In genomic region chr22:32829451-32829851, GRCh38 we compare ENCODE assay signal across 22 cellular contexts. TPM values are rescaled to one million over a fixed set of nuclear protein-coding genes. Genes with fewer than 3 reads are reported as not detected.
DNase-seq lines count a peak whose midpoint lies in the region; ATAC-seq and TF ChIP-seq lines count a peak whose summit lies in the region.
"Had no signal": no experiment of that assay in that cellular context is flagged by ENCODE, and none has a peak within 500 bp of the region (broad histone marks: within the 10 kb centered on the region; RNA-seq: fewer than 3 reads in every experiment).

No MANE protein-coding gene starts in this region.

- no peak overlapping the region for H3K4me3 Mint-ChIP-seq in activated CD8-positive, alpha-beta T cell treated with anti-CD3 and anti-CD28 coated beads, Interleukin-2, amount 10 ng/mL, durations not matched to agents 7 days and 5 days
- H3K4me3 Mint-ChIP-seq in WTC11: no peak overlapping the region
- H3K4me3 Mint-ChIP-seq: central memory CD8-positive, alpha-beta T cell; natural killer cell had no signal

- H3K9me3 Mint-ChIP-seq in activated CD8-positive, alpha-beta T cell treated with anti-CD3 and anti-CD28 coated beads, Interleukin-2, amount 10 ng/mL, durations not matched to agents 7 days and 5 days (ENCODE audit: insufficient read depth): no peaks in the 10 kb centered on the region
- no peaks in the 10 kb centered on the region for H3K9me3 Mint-ChIP-seq in WTC11
- H3K9me3 Mint-ChIP-seq: central memory CD8-positive, alpha-beta T cell; natural killer cell had no signal

- H3K27ac ChIP-seq in dorsolateral prefrontal cortex: peak overlapping the region in 32 of 59 donors; percentile 1 to 76 (median 58)
- H3K27ac ChIP-seq in psoas muscle: peak overlapping the region; percentile 32
- H3K27ac ChIP-seq in upper lobe of right lung: peak overlapping the region; percentile 55
- H3K27ac ChIP-seq: hepatocyte had no signal

- no peak for TF ChIP-seq CTCF in dorsolateral prefrontal cortex (IDR thresholded peaks at IDR 0.05 in 54 of 56, conservative IDR thresholded peaks at IDR 0.05 in 2 of 56; ENCODE audit: low read depth in 1 of 56, partially characterized antibody in 56 of 56)
- no peak for TF ChIP-seq CTCF in psoas muscle (IDR thresholded peaks at IDR 0.05)
- no peak for TF ChIP-seq CTCF in upper lobe of right lung (IDR thresholded peaks at IDR 0.05)
- no peak for TF ChIP-seq CTCF in WTC11 (IDR thresholded peaks at IDR 0.05)

- peaks cover 6% of the 10 kb centered on the region for H3K4me1 Mint-ChIP-seq in activated CD8-positive, alpha-beta T cell treated with anti-CD3 and anti-CD28 coated beads, Interleukin-2, amount 10 ng/mL, durations not matched to agents 7 days and 5 days (ENCODE audit: low read depth)
- peaks cover 19% of the 10 kb centered on the region for H3K4me1 Mint-ChIP-seq in WTC11
- H3K4me1 Mint-ChIP-seq: central memory CD8-positive, alpha-beta T cell had no signal

- no peaks in the 10 kb centered on the region for H3K27me3 Mint-ChIP-seq in activated CD8-positive, alpha-beta T cell treated with anti-CD3 and anti-CD28 coated beads, Interleukin-2, amount 10 ng/mL, durations not matched to agents 7 days and 5 days (ENCODE audit: low read depth)
- H3K27me3 Mint-ChIP-seq in WTC11 (ENCODE audit: low read depth): no peaks in the 10 kb centered on the region
- H3K27me3 Mint-ChIP-seq: central memory CD8-positive, alpha-beta T cell had no signal

- H3K36me3 Mint-ChIP-seq in activated CD8-positive, alpha-beta T cell treated with anti-CD3 and anti-CD28 coated beads, Interleukin-2, amount 10 ng/mL, durations not matched to agents 7 days and 5 days (ENCODE audit: low read depth): no peaks in the 10 kb centered on the region
- no peaks in the 10 kb centered on the region for H3K36me3 Mint-ChIP-seq in WTC11
- H3K36me3 Mint-ChIP-seq: natural killer cell had no signal

- no peaks in the 10 kb centered on the region for H3K36me3 ChIP-seq in psoas muscle (ENCODE audit: insufficient read depth in 1 of 2, low read depth in 1 of 2)
- peaks cover 55% of the 10 kb centered on the region for H3K36me3 ChIP-seq in upper lobe of right lung
- H3K36me3 ChIP-seq: BE2C had no signal

- CTCF ChIA-PET in activated CD8-positive, alpha-beta T cell treated with anti-CD3 and anti-CD28 coated beads, Interleukin-2, amount 10 ng/mL, durations not matched to agents 7 days and 5 days (lab: Charles Lee): interaction anchor here (1.3 kb wide), 1 partner anchor 33 kb away, joined by 3 read pairs; no protein-coding TSS in a partner anchor
- CTCF ChIA-PET in WTC11 (lab: Charles Lee): interaction anchor here (1.1 to 2.5 kb wide), 2 partner anchors 33 to 297 kb away, joined by 4 to 15 read pairs; no protein-coding TSS in a partner anchor

- no peaks in the 10 kb centered on the region for H3K9me3 ChIP-seq in psoas muscle
- H3K9me3 ChIP-seq in upper lobe of right lung: no peaks in the 10 kb centered on the region
- H3K9me3 ChIP-seq: BE2C, tibial artery had no signal

- peak; percentile 2 for ATAC-seq in left ventricle myocardium superior
- no peak for ATAC-seq in psoas muscle
- ATAC-seq in upper lobe of right lung: peak; percentile 7
- no peak for ATAC-seq in activated CD8-positive, alpha-beta T cell treated with anti-CD3 and anti-CD28 coated beads, Interleukin-2, amount 10 ng/mL, durations not matched to agents 7 days and 5 days
- no peak for ATAC-seq in WTC11
- ATAC-seq: natural killer cell had no signal

- DNase-seq in dorsolateral prefrontal cortex: peak in 1 of 10 donors; percentile 64
- DNase-seq in left ventricle myocardium superior: no peak
- no peak for DNase-seq in psoas muscle
- DNase-seq in upper lobe of right lung: no peak
- no peak for DNase-seq in activated CD4-positive, alpha-beta T cell treated with anti-CD3 and anti-CD28 coated beads for 4 hours
- no peak for DNase-seq in activated CD8-positive, alpha-beta T cell treated with anti-CD3 and anti-CD28 coated beads, Interleukin-2, amount 10 ng/mL, durations not matched to agents 7 days and 5 days
- DNase-seq in WTC11 (ENCODE audit: low spot score): no peak
- DNase-seq: activated CD4-positive, alpha-beta T cell treated with anti-CD3 and anti-CD28 coated beads, Interleukin-2, amount 50 U/mL, for 4 hours; activated gamma-delta T cell treated with Interleukin-2 at 50 U/mL for 16 hours; amniotic stem cell; BE2C; Calu3; effector CD8-positive, alpha-beta T cell; GOT3; natural killer cell; NCI-H69; stimulated activated CD4-positive, alpha-beta T cell treated with anti-CD3 and anti-CD28 coated beads, Interleukin-15, amount 100 ng/mL, for 24 hours; T-helper 1 cell had no signal

- intact Hi-C loops in dorsolateral prefrontal cortex (cut with DNase I) (loop anchor here in 1 of 2 donors (10.0 kb wide), 2 partner anchors 85 to 305 kb away; no protein-coding TSS in a partner anchor), left ventricle myocardium superior (cut with micrococcal nuclease) (no loop called here), psoas muscle (cut with DNase I) (no loop called here), upper lobe of right lung (cut with DNase I) (no loop called here)

- POLR2A ChIA-PET in activated CD8-positive, alpha-beta T cell treated with anti-CD3 and anti-CD28 coated beads, Interleukin-2, amount 10 ng/mL, durations not matched to agents 7 days and 5 days (lab: Charles Lee): interaction anchor here (0.5 kb wide), 1 partner anchor 837 kb away, joined by 4 read pairs; no protein-coding TSS in a partner anchor
- POLR2A ChIA-PET in WTC11 (lab: Charles Lee): no interaction called here

- H3K4me1 ChIP-seq in psoas muscle (peaks cover 24% of the 10 kb centered on the region), upper lobe of right lung (peaks cover 83% of the 10 kb centered on the region)
- H3K4me1 ChIP-seq: BE2C had no signal

- WGBS in psoas muscle, 3 donors: 51 to 59% (median 55%) methylated on average over 10 of the region's 10 CpGs

- H3K27me3 ChIP-seq in dorsolateral prefrontal cortex: no peaks in the 10 kb centered on the region
- H3K27me3 ChIP-seq in psoas muscle (ENCODE audit: insufficient read depth in 3 of 3, low read length in 2 of 3): peaks cover 0 to 2% (median 0%) of the 10 kb centered on the region in 3 donors
- no peaks in the 10 kb centered on the region for H3K27me3 ChIP-seq in upper lobe of right lung
- H3K27me3 ChIP-seq: BE2C, hepatocyte, tibial artery had no signal

- H3K4me3 ChIP-seq in dorsolateral prefrontal cortex: no peak overlapping the region
- H3K4me3 ChIP-seq in psoas muscle: no peak overlapping the region
- no peak overlapping the region for H3K4me3 ChIP-seq in upper lobe of right lung
- H3K4me3 ChIP-seq: hepatocyte, tibial artery had no signal

- H3K27ac Mint-ChIP-seq in activated CD8-positive, alpha-beta T cell treated with anti-CD3 and anti-CD28 coated beads, Interleukin-2, amount 10 ng/mL, durations not matched to agents 7 days and 5 days: no peak overlapping the region
- no peak overlapping the region for H3K27ac Mint-ChIP-seq in WTC11
- H3K27ac Mint-ChIP-seq: natural killer cell had no signal

TF ChIP-seq in WTC11, 78 proteins besides CTCF, POLR2A, EP300 and RAD21:
- TF ChIP-seq NR3C1 (CRISPR knock-in tag; conservative IDR thresholded peaks at IDR 0.05; ENCODE audit: low read depth) (no peak), ATF1 (CRISPR knock-in tag; IDR thresholded peaks at IDR 0.05) (no peak), AR (CRISPR knock-in tag; IDR thresholded peaks at IDR 0.05) (no peak), ZNF416 (CRISPR knock-in tag; IDR thresholded peaks at IDR 0.05) (no peak), E2F4 (CRISPR knock-in tag; IDR thresholded peaks at IDR 0.05; ENCODE audit: borderline replicate concordance, low read depth) (no peak)

RNA-seq across cellular contexts. Expression of gene TIMP3, which starts 27.9 kb away (rescaled TPM):
- total RNA-seq in dorsolateral prefrontal cortex (100 to 1,000 TPM in 10 of 120 experiments, 10 to 100 TPM in 110; 30.5 to 155 (median 57.5) TPM), left ventricle myocardium superior (256 TPM), psoas muscle (100 to 1,000 TPM in 2 of 4 donors, 10 to 100 TPM in 2; 65.0 to 160 (median 92.5) TPM), upper lobe of right lung (749 TPM), WTC11 (2021) (3.3 to 4.0 TPM (median 4.0 TPM) in 3 replicates)
- 10 to 100 TPM; 58.6 to 80.7 (median 65.0) TPM for polyA plus RNA-seq in psoas muscle
- total RNA-seq in activated CD8-positive, alpha-beta T cell treated with anti-CD3 and anti-CD28 coated beads, Interleukin-2, amount 10 ng/mL, durations not matched to agents 7 days and 5 days: not detected
- total RNA-seq: OCI-LY7 had no signal

Comparison
In these comparisons a context has a peak if more than half of its experiments do, and no peak if none do; other contexts are left out.
1. ATAC-seq: peak in left ventricle myocardium superior (single experiment) and upper lobe of right lung (single experiment); none in psoas muscle (0 of 4), activated CD8-positive, alpha-beta T cell treated with anti-CD3 and anti-CD28 coated beads, Interleukin-2, amount 10 ng/mL, durations not matched to agents 7 days and 5 days (single experiment) and WTC11 (single experiment).
2. Peak in every context shown above with its lines, with median percentiles within 50 percentile points of each other: H3K27ac ChIP-seq.